ENCODE assay signal across 1 cellular context in the genomic region with DNA sequence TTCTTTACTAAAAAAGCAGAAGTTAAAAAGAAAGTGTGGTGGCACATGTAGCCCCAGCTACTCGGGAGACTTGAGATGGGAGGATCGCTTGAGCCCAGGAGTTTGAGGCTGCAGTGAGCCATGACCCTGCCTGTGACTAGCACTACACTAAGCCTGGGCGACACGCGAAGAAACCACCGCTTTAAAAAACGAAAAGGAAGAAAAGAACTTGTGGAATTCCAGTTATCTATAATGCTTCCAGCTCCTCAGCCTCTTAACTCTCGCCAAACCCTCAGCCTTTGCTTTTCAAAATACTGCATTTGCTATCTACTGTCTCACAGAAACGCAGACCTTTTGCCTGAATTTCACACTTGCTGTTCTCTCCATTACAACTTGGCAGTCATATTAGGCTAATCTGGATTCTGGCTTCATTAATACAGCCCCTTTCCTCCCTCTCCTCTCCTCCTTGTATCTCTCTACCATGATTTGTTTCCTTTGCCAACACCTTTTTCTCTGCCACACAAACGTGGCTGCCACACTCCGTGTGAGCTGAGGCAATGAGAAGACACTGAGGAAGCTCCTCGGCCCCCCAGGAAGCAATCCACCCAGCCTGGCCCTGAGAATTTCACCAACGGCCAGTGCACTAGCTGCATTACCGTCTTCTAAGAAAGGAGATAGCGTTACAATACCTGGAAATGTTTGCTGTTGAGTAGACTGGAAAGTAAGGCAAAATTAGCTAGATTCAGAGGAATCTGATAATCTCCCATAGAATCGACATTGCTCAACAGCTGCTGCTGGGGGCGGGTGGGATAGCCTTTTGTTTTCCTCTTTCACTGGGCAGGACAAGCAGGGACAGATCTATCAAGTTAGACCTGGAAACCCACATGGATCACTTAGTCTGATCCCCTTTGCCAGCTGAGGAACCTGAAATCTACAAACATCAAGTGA.
A peak's percentile ranks its signal among the peaks of the same experiment; 100 is the strongest.
TF ChIP-seq lines count a peak whose summit lies in the region.

No MANE protein-coding gene starts in this region.

TF ChIP-seq in HepG2, 621 proteins besides CTCF, POLR2A, EP300 and RAD21:
- TF ChIP-seq RBM22 (optimal IDR thresholded peaks at IDR 0.05; ENCODE audit: low read length), result peak; percentile 41
- no peak for TF ChIP-seq RFXAP (CRISPR knock-in tag; IDR thresholded peaks at IDR 0.05; ENCODE audit: borderline replicate concordance)
